Comparison of ENCODE assay signal across 28 cellular contexts in the genomic region with DNA sequence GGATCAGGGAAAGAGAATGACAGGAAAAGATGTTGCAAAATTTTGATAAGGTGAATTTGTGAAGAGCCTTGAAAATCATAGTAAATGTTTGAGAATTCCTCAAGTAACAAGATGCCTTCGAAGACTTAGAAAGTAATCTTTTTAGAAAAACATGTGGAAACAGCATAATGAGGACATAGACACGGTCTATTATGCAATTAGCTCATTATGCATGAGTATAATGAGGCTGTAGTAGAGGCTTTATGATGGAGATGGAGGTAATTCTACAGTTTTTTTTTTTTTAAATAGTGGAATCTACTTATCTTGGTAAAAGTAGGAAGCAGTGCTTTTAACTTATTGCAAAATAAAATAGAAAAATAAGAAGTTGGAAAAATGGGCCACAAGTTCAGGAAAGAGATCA.
"Had no signal": no experiment of that assay in that cellular context is flagged by ENCODE, and none has a peak within 500 bp of the region (broad histone marks: within the 10 kb centered on the region; RNA-seq: fewer than 3 reads in every experiment).

No MANE protein-coding gene starts in this region.

- H3K27ac ChIP-seq: ascending aorta, cardiac muscle cell, WERI-Rb-1 had no signal

- H3K4me3 ChIP-seq: ascending aorta, cardiac muscle cell had no signal

- H3K4me1 ChIP-seq: ascending aorta had no signal

- H3K27me3 ChIP-seq: ascending aorta, cardiac muscle cell had no signal

- H3K36me3 ChIP-seq: ascending aorta, cardiac muscle cell, WERI-Rb-1 had no signal

- FAIRE-seq: bronchial epithelial cell had no signal

- H3K9me3 ChIP-seq: ascending aorta had no signal

- DNase-seq: activated B cell treated with CpG ODN at 0.5 μM for 24 hours; activated CD4-positive, alpha-beta memory T cell treated with anti-CD3 and anti-CD28 coated beads for 36 hours; activated CD4-positive, alpha-beta T cell treated with anti-CD3 and anti-CD28 coated beads for 4 hours; activated CD4-positive, alpha-beta T cell treated with anti-CD3 and anti-CD28 coated beads, Interleukin-2, amount 10 ng/mL, durations not matched to agents 24 days and 14 days; activated CD4-positive, alpha-beta T cell treated with anti-CD3 and anti-CD28 coated beads, Interleukin-2, amount 50 U/mL, for 1 hour; activated CD4-positive, alpha-beta T cell treated with anti-CD3 and anti-CD28 coated beads, Interleukin-2, amount 50 U/mL, for 4 hours; activated CD4-positive, CD25-positive, alpha-beta regulatory T cell treated with anti-CD3 and anti-CD28 coated beads, Interleukin-2, amount 50 U/mL, for 72 hours; activated CD8-positive, alpha-beta memory T cell treated with anti-CD3 and anti-CD28 coated beads, Interleukin-2, amount 50 U/mL, for 4 hours; activated CD8-positive, alpha-beta T cell treated with anti-CD3 and anti-CD28 coated beads for 36 hours; activated effector memory CD4-positive, alpha-beta T cell treated with Interleukin-2 at 50 U/mL for 16 hours; activated gamma-delta T cell; activated naive CD4-positive, alpha-beta T cell treated with anti-CD3 and anti-CD28 coated beads, Interleukin-2, amount 10 ng/mL, durations not matched to agents 7 days and 5 days; activated naive CD4-positive, alpha-beta T cell treated with Interleukin-2 at 50 U/mL for 16 hours; activated naive CD8-positive, alpha-beta T cell treated with anti-CD3 and anti-CD28 coated beads, Interleukin-2, amount 10 ng/mL, durations not matched to agents 7 days and 5 days; activated naive CD8-positive, alpha-beta T cell treated with anti-CD3 and anti-CD28 coated beads, Interleukin-2, amount 50 U/mL, for 24 hours; activated T-cell treated with anti-CD3 and anti-CD28 coated beads, Interleukin-2, amount 50 U/mL, for 24 hours; activated T-cell treated with anti-CD3 and anti-CD28 coated beads, Interleukin-2, amount 50 U/mL, for 48 hours; amygdala; anterior cingulate cortex; caudate nucleus; cerebellar nuclear complex; T-helper 1 cell; T-helper 2 cell; T-helper 9 cell; WERI-Rb-1 had no signal

- ATAC-seq: activated CD8-positive, alpha-beta T cell treated with anti-CD3 and anti-CD28 coated beads for 36 hours; activated naive CD8-positive, alpha-beta T cell treated with anti-CD3 and anti-CD28 coated beads, Interleukin-2, amount 50 U/mL, for 24 hours had no signal
